In genomic region chr6:90008908-90009501, GRCh38 we compare ENCODE assay signal across 11 cellular contexts.
DNase-seq lines count a peak whose midpoint lies in the region; ATAC-seq and TF ChIP-seq lines count a peak whose summit lies in the region.
"Had no signal": no experiment of that assay in that cellular context is flagged by ENCODE, and none has a peak within 500 bp of the region (broad histone marks: within the 10 kb centered on the region; RNA-seq: fewer than 3 reads in every experiment).

No MANE protein-coding gene starts in this region.

- H4K20me1 ChIP-seq in fibroblast of lung (ENCODE audit: control insufficient read depth, extremely low read depth, insufficient read depth, low read length): no peaks in the 10 kb centered on the region

- peak; percentile 40 for ATAC-seq in GM21390 (IDR thresholded peaks at IDR 0.05; ENCODE audit: unreplicated experiment)

- no peak overlapping the region for H2AFZ ChIP-seq in fibroblast of lung (ENCODE audit: low read length)

- DNase-seq in AG04449 (ENCODE audit: low read depth, low spot score) (peak; percentile 31), SK-N-MC (ENCODE audit: low read depth, low spot score) (no peak), fibroblast of lung (ENCODE audit: low read depth in 2 of 2) (peak; percentile 35 to 87), superior temporal gyrus (ENCODE audit: extremely low spot score) (no peak), KG1 (lab: John Stamatoyannopoulos, UW) (no peak), islet precursor cell (no peak), NCI-H1105 treated with DMSO at 0.1 percent for 48 hours (lab: John Stamatoyannopoulos, UW) (no peak)
- DNase-seq: activated CD8-positive, alpha-beta memory T cell treated with anti-CD3 and anti-CD28 coated beads, Interleukin-2, amount 50 U/mL, for 48 hours; DMS153; stomach had no signal

- POLR2A ChIA-PET in AG04449 (lab: Yijun Ruan, JAX): no interaction called here

- H3K4me3 ChIP-seq in AG04449 (ENCODE audit: low read depth, low read length) (no peak overlapping the region), SK-N-MC (no peak overlapping the region), fibroblast of lung (replicated peaks in 1 of 4; ENCODE audit: control extremely low read depth in 1 of 4, insufficient read depth in 1 of 4, low read depth in 3 of 4, low read length in 4 of 4) (no peak overlapping the region)
- H3K4me3 ChIP-seq: stomach had no signal

- no peaks in the 10 kb centered on the region for H3K9me3 ChIP-seq in SK-N-MC (ENCODE audit: low read depth, low read length)
- H3K9me3 ChIP-seq in fibroblast of lung (ENCODE audit: control insufficient read depth, insufficient read depth, low read depth, low read length): no peaks in the 10 kb centered on the region
- H3K9me3 ChIP-seq: stomach had no signal

- CTCF ChIA-PET in AG04449 (lab: Yijun Ruan, JAX): interaction anchor here (1.0 to 1.4 kb wide), 3 partner anchors 12 to 69 kb away, joined by 3 to 4 read pairs (median 3); no protein-coding TSS in a partner anchor

- TF ChIP-seq CTCF in AG04449 (IDR thresholded peaks at IDR 0.05; ENCODE audit: insufficient read depth, low read length, missing control alignments) (no peak), fibroblast of lung (conservative IDR thresholded peaks at IDR 0.05 in 1 of 2, IDR thresholded peaks at IDR 0.05 in 1 of 2; ENCODE audit: low read depth in 1 of 2, low read length in 2 of 2) (no peak)

- H3K9ac ChIP-seq in SK-N-MC (ENCODE audit: insufficient read length): no peak overlapping the region
- H3K9ac ChIP-seq in fibroblast of lung (ENCODE audit: insufficient read depth, low read length): no peak overlapping the region

- peak overlapping the region; percentile 45 for H3K4me2 ChIP-seq in fibroblast of lung (ENCODE audit: extremely low read depth, insufficient read depth, low read length)

- H3K27me3 ChIP-seq in fibroblast of lung (ENCODE audit: control insufficient read depth, insufficient read depth, low read length): no peaks in the 10 kb centered on the region
- H3K27me3 ChIP-seq: stomach had no signal

- H3K36me3 ChIP-seq in SK-N-MC (ENCODE audit: insufficient read depth, low read length) (no peaks in the 10 kb centered on the region), fibroblast of lung (ENCODE audit: control insufficient read depth, insufficient read depth, low read length) (no peaks in the 10 kb centered on the region)
- H3K36me3 ChIP-seq: stomach had no signal

- no peaks in the 10 kb centered on the region for H3K79me2 ChIP-seq in fibroblast of lung (ENCODE audit: control insufficient read depth, insufficient read depth, low read length)

- H3K27ac ChIP-seq in SK-N-MC (peak overlapping the region; percentile 18; the same call in 1 of the 2 replicates), fibroblast of lung (ENCODE audit: insufficient read depth, low read length) (no peak overlapping the region)
- H3K27ac ChIP-seq: stomach had no signal

- H3K4me1 ChIP-seq in fibroblast of lung (ENCODE audit: control insufficient read depth, extremely low read depth, insufficient read depth, low read length): peaks cover 3% of the 10 kb centered on the region
- H3K4me1 ChIP-seq: stomach had no signal

Comparison
In these comparisons a context has a peak if more than half of its experiments do, and no peak if none do; other contexts are left out.
1. DNase-seq: peak in AG04449 (single experiment) and fibroblast of lung (2 of 2); none in SK-N-MC (single experiment), superior temporal gyrus (single experiment), KG1 (single experiment), islet precursor cell (single experiment) and NCI-H1105 treated with DMSO at 0.1 percent for 48 hours (single experiment).